In the genomic region with DNA sequence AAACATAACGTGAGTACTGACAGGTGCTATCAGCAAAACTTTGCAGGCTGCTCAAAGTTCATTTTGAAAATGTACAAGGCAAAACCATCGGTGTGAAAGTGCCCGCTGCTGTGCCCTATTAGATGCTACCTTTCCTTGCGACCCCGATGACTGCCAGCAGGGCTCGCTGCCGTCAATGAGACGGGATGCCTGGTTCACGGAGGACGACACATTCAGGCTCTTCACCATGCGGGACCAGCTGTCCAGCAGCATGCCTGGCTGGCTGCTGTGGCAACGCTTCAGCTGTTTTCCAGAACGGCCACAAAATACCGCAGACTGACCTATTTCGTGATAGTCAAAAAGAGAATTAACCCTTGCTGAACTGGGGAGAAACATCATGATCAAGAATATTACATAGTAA, we compare ENCODE assay signal across 10 cellular contexts.
DNase-seq lines count a peak whose midpoint lies in the region; ATAC-seq, FAIRE-seq and TF ChIP-seq lines count a peak whose summit lies in the region.
"Had no signal": no experiment of that assay in that cellular context is flagged by ENCODE, and none has a peak within 500 bp of the region (broad histone marks: within the 10 kb centered on the region; RNA-seq: fewer than 3 reads in every experiment).

No MANE protein-coding gene starts in this region.

- H2AFZ ChIP-seq in H1 (ENCODE audit: low read length) (no peak overlapping the region), mesenchymal stem cell (ENCODE audit: low read depth, low read length) (no peak overlapping the region)

- no peak overlapping the region for H3K56ac ChIP-seq in H1 (replicated peaks; ENCODE audit: insufficient read length, low read depth, low read length)

- H3K4me1 ChIP-seq in H1 (replicated peaks in 1 of 4; ENCODE audit: control insufficient read depth in 3 of 4, insufficient read depth in 4 of 4, low read length in 3 of 4) (no peaks in the 10 kb centered on the region), mesenchymal stem cell (ENCODE audit: control insufficient read depth, insufficient read depth, low read depth, low read length) (peaks cover 5% of the 10 kb centered on the region), spleen (no peaks in the 10 kb centered on the region)

- H2BK5ac ChIP-seq in H1 (ENCODE audit: low read depth, low read length) (no peak overlapping the region), mesenchymal stem cell (ENCODE audit: low read depth, low read length, poor library complexity, severe bottlenecking) (no peak overlapping the region)

- intact Hi-C loops in Right ventricle myocardium inferior (cut with DNase I) (no loop called here), cardiac septum (cut with DNase I) (no loop called here), spleen (cut with DNase I; ENCODE audit: low total_unique reads) (no loop called here)

- no peaks in the 10 kb centered on the region for H3K9me3 ChIP-seq in H1 (ENCODE audit: insufficient read depth in 2 of 2, low read depth in 1 of 2, low read length in 1 of 2)
- no peaks in the 10 kb centered on the region for H3K9me3 ChIP-seq in mesenchymal stem cell (ENCODE audit: control insufficient read depth, low read length)
- no peaks in the 10 kb centered on the region for H3K9me3 ChIP-seq in spleen

- no peak overlapping the region for H4K5ac ChIP-seq in H1 (ENCODE audit: insufficient read length, low read depth, low read length)

- 94% methylated on average over 15 of the region's 15 CpGs; no CpG with 5 or more reads in 1 of the 2 experiments for WGBS in H1 (ENCODE audit: extremely low coverage in 1 of 2, insufficient coverage in 1 of 2, insufficient read length in 1 of 2, insufficient replicate concordance in 2 of 2, low coverage in 1 of 2, low lambda C conversion rate in 2 of 2, missing lambda C conversion rate in 1 of 2), 2 experiments
- 93% methylated on average over 12 of the region's 15 CpGs for WGBS in mesenchymal stem cell
- WGBS in spleen, 5 donors: 76 to 90% (median 79%) methylated on average over 15 of the region's 15 CpGs

- TF ChIP-seq CTCF in H1 (IDR thresholded peaks at IDR 0.05; ENCODE audit: control extremely low read depth in 1 of 3, insufficient read depth in 1 of 3, low read depth in 1 of 3, low read length in 3 of 3) (peak; percentile 23 to 51 (median 41); a peak in 3 of 4 replicates), spleen (IDR thresholded peaks at IDR 0.05 in 8 of 11, conservative IDR thresholded peaks at IDR 0.05 in 3 of 11) (peak in 2 of 11 experiments; percentile 14 to 30)

- H2BK20ac ChIP-seq in H1 (ENCODE audit: low read length): no peak overlapping the region

- H3K23ac ChIP-seq in H1 (ENCODE audit: insufficient read length): no peak overlapping the region
- no peak overlapping the region for H3K23ac ChIP-seq in mesenchymal stem cell (ENCODE audit: low read length in 2 of 2)

- H4K8ac ChIP-seq in H1 (ENCODE audit: extremely low read depth, insufficient read depth, low read length): no peak overlapping the region
- no peak overlapping the region for H4K8ac ChIP-seq in mesenchymal stem cell (ENCODE audit: low read length)

- no peak overlapping the region for H2BK15ac ChIP-seq in H1 (ENCODE audit: low read length)
- no peak overlapping the region for H2BK15ac ChIP-seq in mesenchymal stem cell (ENCODE audit: low read depth, poor library complexity, severe bottlenecking)

- DNase-seq in Right ventricle myocardium inferior (ENCODE audit: missing footprints) (peak; percentile 77), cardiac septum (ENCODE audit: low spot score) (no peak), H1 (ENCODE audit: low read depth in 1 of 2, low spot score in 2 of 2) (no peak), mesenchymal stem cell (peak; percentile 70), urothelium cell line (ENCODE audit: low spot score) (peak; percentile 7), spleen (no peak)
- DNase-seq in activated effector memory CD4-positive, alpha-beta T cell treated with anti-CD3 and anti-CD28 coated beads, Interleukin-2, amount 50 U/mL, for 16 hours: no peak
- DNase-seq: MV-4-11 had no signal

- no peak for FAIRE-seq in H1 (lab: Jason Lieb, UNC)
- FAIRE-seq in urothelium cell line (lab: Jason Lieb, UNC): no peak

- peak; percentile 36 to 37 for TF ChIP-seq RAD21 in H1 (IDR thresholded peaks at IDR 0.05 in 1 of 2, conservative IDR thresholded peaks at IDR 0.05 in 1 of 2; ENCODE audit: low read depth in 2 of 2, low read length in 2 of 2)

- no peak overlapping the region for H4K91ac ChIP-seq in H1 (replicated peaks; ENCODE audit: insufficient read length, low read length)
- peak overlapping the region; percentile 78 for H4K91ac ChIP-seq in mesenchymal stem cell (ENCODE audit: low read length)

- H3K27me3 ChIP-seq in H1 (replicated peaks in 1 of 4; ENCODE audit: control insufficient read depth in 3 of 4, extremely low read depth in 1 of 4, insufficient read depth in 3 of 4, low read length in 3 of 4) (no peaks in the 10 kb centered on the region), mesenchymal stem cell (ENCODE audit: control insufficient read depth in 1 of 2, insufficient read depth in 1 of 2, low read length in 2 of 2) (no peaks in the 10 kb centered on the region), spleen (replicated peaks in 1 of 7) (no peaks in the 10 kb centered on the region)

- H3K9ac ChIP-seq in H1 (replicated peaks in 1 of 4; ENCODE audit: extremely low read depth in 1 of 4, low read depth in 3 of 4, low read length in 3 of 4) (no peak overlapping the region), mesenchymal stem cell (ENCODE audit: low read length) (peak overlapping the region; percentile 20)

- CTCF ChIA-PET in H1 (lab: Charles Lee; ENCODE audit: partially characterized antibody): interaction anchor here (1.0 kb wide), 1 partner anchor 13 kb away, joined by 3 read pairs; no protein-coding TSS in a partner anchor

- H3K27ac ChIP-seq in H1 (ENCODE audit: low read depth, low read length): no peak overlapping the region
- no peak overlapping the region for H3K27ac ChIP-seq in mesenchymal stem cell (ENCODE audit: low read length, poor library complexity, severe bottlenecking)
- H3K27ac ChIP-seq in spleen: no peak overlapping the region
- H3K27ac ChIP-seq: C4-2B had no signal

- H3K18ac ChIP-seq in H1 (ENCODE audit: extremely low read depth, low read length): no peak overlapping the region
- no peak overlapping the region for H3K18ac ChIP-seq in mesenchymal stem cell (ENCODE audit: low read depth in 1 of 2, low read length in 2 of 2)

- H3K36me3 ChIP-seq in H1 (ENCODE audit: control insufficient read depth in 2 of 4, insufficient read depth in 4 of 4, low read length in 3 of 4) (peaks cover 10 to 31% (median 26%) of the 10 kb centered on the region in 4 experiments), mesenchymal stem cell (ENCODE audit: control insufficient read depth in 1 of 2, insufficient read depth in 2 of 2, low read depth in 1 of 2, low read length in 2 of 2) (peaks cover 11 to 61% of the 10 kb centered on the region in 2 experiments), spleen (peaks cover 0 to 89% (median 49%) of the 10 kb centered on the region in 6 donors)

- H3K4me3 ChIP-seq in H1 (ENCODE audit: extremely low read depth in 1 of 4, insufficient read depth in 2 of 4, low read depth in 3 of 4, low read length in 4 of 4) (no peak overlapping the region), mesenchymal stem cell (ENCODE audit: insufficient read depth in 1 of 2, low read depth in 1 of 2, low read length in 2 of 2) (no peak overlapping the region), spleen (no peak overlapping the region)

- H3K23me2 ChIP-seq in H1 (ENCODE audit: low read depth, low read length): no peaks in the 10 kb centered on the region; the same call in 1 of the 2 replicates

- H3K14ac ChIP-seq in H1 (ENCODE audit: insufficient read length): no peak overlapping the region
- H3K14ac ChIP-seq in mesenchymal stem cell (ENCODE audit: low read length in 2 of 2): no peak overlapping the region

- H2AK5ac ChIP-seq in H1 (ENCODE audit: low read depth, low read length) (no peak overlapping the region), mesenchymal stem cell (ENCODE audit: low read length, severe bottlenecking) (no peak overlapping the region)

- no peak overlapping the region for H2BK12ac ChIP-seq in H1 (ENCODE audit: low read depth, low read length)
- no peak overlapping the region for H2BK12ac ChIP-seq in mesenchymal stem cell (ENCODE audit: low read length in 2 of 2)

- H2BK120ac ChIP-seq in H1 (replicated peaks; ENCODE audit: low read depth, low read length) (no peak overlapping the region), mesenchymal stem cell (ENCODE audit: low read depth, low read length) (no peak overlapping the region)

- no peaks in the 10 kb centered on the region for H3K79me1 ChIP-seq in H1 (ENCODE audit: low read depth, low read length)
- peaks cover 9% of the 10 kb centered on the region for H3K79me1 ChIP-seq in mesenchymal stem cell (replicated peaks; ENCODE audit: low read length, poor library complexity, severe bottlenecking)

- H4K20me1 ChIP-seq in H1 (replicated peaks in 1 of 2; ENCODE audit: control insufficient read depth in 1 of 2, insufficient read depth in 2 of 2, low read length in 2 of 2): peaks cover 0 to 5% of the 10 kb centered on the region in 2 experiments

- POLR2A ChIA-PET in H1 (lab: Charles Lee; ENCODE audit: partially characterized antibody): no interaction called here

- H3K4ac ChIP-seq in H1 (replicated peaks; ENCODE audit: insufficient read length, low read depth, low read length): no peak overlapping the region
- no peak overlapping the region for H3K4ac ChIP-seq in mesenchymal stem cell (ENCODE audit: low read depth in 1 of 2, low read length in 2 of 2)

- no peak for TF ChIP-seq EP300 in H1 (IDR thresholded peaks at IDR 0.05; ENCODE audit: borderline replicate concordance in 1 of 2, low read depth in 2 of 2, low read length in 2 of 2)

- H3K4me2 ChIP-seq in H1 (ENCODE audit: insufficient read depth in 1 of 2, low read depth in 2 of 2, low read length in 2 of 2) (no peak overlapping the region), mesenchymal stem cell (ENCODE audit: low read length, poor library complexity, severe bottlenecking) (no peak overlapping the region)

- no peaks in the 10 kb centered on the region for H3K79me2 ChIP-seq in H1 (ENCODE audit: control insufficient read depth in 1 of 2, insufficient read depth in 2 of 2, low read length in 2 of 2)

- peak; percentile 88 for ATAC-seq in Right ventricle myocardium inferior
- ATAC-seq in HG03439 (IDR thresholded peaks at IDR 0.05; ENCODE audit: unreplicated experiment): no peak

- TF ChIP-seq POLR2A in H1 (IDR thresholded peaks at IDR 0.05; ENCODE audit: control extremely low read depth in 1 of 2, low read depth in 2 of 2, low read length in 2 of 2) (no peak), spleen (IDR thresholded peaks at IDR 0.05) (no peak)

TF ChIP-seq in H1, 55 proteins besides CTCF, POLR2A, EP300 and RAD21 (continues in another document):
- no peak for TF ChIP-seq TEAD4 (IDR thresholded peaks at IDR 0.05; ENCODE audit: low read depth, low read length)
- TF ChIP-seq, protein P1, sequence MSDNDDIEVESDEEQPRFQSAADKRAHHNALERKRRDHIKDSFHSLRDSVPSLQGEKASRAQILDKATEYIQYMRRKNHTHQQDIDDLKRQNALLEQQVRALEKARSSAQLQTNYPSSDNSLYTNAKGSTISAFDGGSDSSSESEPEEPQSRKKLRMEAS (IDR thresholded peaks at IDR 0.05): peak; percentile 21; the same call in 1 of the 2 replicates
- no peak for TF ChIP-seq SRF (IDR thresholded peaks at IDR 0.05; ENCODE audit: low read depth, low read length)
- TF ChIP-seq MAFK (IDR thresholded peaks at IDR 0.05; ENCODE audit: low read depth, low read length): no peak

Comparison
In these comparisons a context has a peak if more than half of its experiments do, and no peak if none do; other contexts are left out.
1. DNase-seq: peak in Right ventricle myocardium inferior (single experiment), mesenchymal stem cell (single experiment) and urothelium cell line (single experiment); none in cardiac septum (single experiment), H1 (0 of 2), activated effector memory CD4-positive, alpha-beta T cell treated with anti-CD3 and anti-CD28 coated beads, Interleukin-2, amount 50 U/mL, for 16 hours (single experiment) and spleen (single experiment).